Comparison of ENCODE assay signal across 23 cellular contexts in the genomic region with DNA sequence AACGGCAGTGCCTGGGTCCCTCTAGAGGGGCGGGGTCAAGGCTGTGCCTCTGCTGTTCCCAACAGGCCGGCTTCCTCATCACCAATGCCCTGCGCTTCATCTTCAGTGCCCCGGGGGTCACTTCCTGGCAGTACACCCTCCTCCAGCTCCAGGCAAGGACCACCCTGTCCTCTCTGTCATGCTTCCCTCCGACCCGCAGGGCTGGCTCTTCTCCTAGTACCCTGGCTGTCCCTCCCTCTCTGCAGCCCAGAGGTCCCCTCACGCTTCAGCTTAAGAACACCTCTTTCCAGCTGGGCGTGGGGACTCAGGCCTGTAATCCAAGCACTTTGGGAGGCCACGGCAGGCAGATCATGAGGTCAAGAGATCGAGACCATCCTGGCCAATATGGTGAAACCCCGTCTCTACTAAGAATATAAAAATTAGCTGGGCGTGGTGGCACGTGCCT. TPM values are rescaled to one million over a fixed set of nuclear protein-coding genes. Genes with fewer than 3 reads are reported as not detected.
DNase-seq lines count a peak whose midpoint lies in the region; ATAC-seq, FAIRE-seq and TF ChIP-seq lines count a peak whose summit lies in the region.
"Had no signal": no experiment of that assay in that cellular context is flagged by ENCODE, and none has a peak within 500 bp of the region (broad histone marks: within the 10 kb centered on the region; RNA-seq: fewer than 3 reads in every experiment).

No MANE protein-coding gene starts in this region.

- FAIRE-seq in GM12892 (lab: Jason Lieb, UNC) (no peak), H54 (lab: Jason Lieb, UNC) (no peak)
- FAIRE-seq: endothelial cell of umbilical vein, G401.6, kidney, TTC549 had no signal

- intact Hi-C loops in natural killer cell (cut with micrococcal nuclease), result no loop called here

- no peak overlapping the region for H4K8ac ChIP-seq in neuronal stem cell (ENCODE audit: low read depth, low read length)

- no peak overlapping the region for H3K4ac ChIP-seq in neuronal stem cell (ENCODE audit: low read length)

- H3K36me3 ChIP-seq in neuronal stem cell (replicated peaks in 1 of 2; ENCODE audit: control insufficient read depth in 2 of 2, insufficient read depth in 2 of 2, low read length in 2 of 2), result peaks cover 29 to 67% of the 10 kb centered on the region in 2 donors

- no peak overlapping the region for H2BK5ac ChIP-seq in neuronal stem cell (ENCODE audit: low read length)

- peak overlapping the region; percentile 44 for H3K18ac ChIP-seq in neuronal stem cell (ENCODE audit: low read length)

- ATAC-seq in natural killer cell (no peak), HG03457 (IDR thresholded peaks at IDR 0.05; ENCODE audit: unreplicated experiment) (no peak)
- no peak for ATAC-seq in natural killer cell treated with Interleukin-12 subunit alpha and Interleukin-12 subunit beta and Interleukin-15 and Interleukin-18, amount 100 ng/mL, for 72 hours
- ATAC-seq in central memory CD8-positive, alpha-beta T cell (replicated peaks; ENCODE audit: extremely low read depth, poor library complexity, severe bottlenecking), result no peak
- ATAC-seq: activated CD4-positive, CD25-positive, alpha-beta regulatory T cell treated with anti-CD3 and anti-CD28 coated beads, Interleukin-2, amount 50 U/mL, for 24 hours; activated T-cell treated with anti-CD3 and anti-CD28 coated beads, Interleukin-2, amount 50 U/mL, for 4 hours; stimulated activated memory B cell treated with anti-CD40 and anti-IgM and Interleukin-4, amounts not matched to agents 10 μg/mL and 1 μg/mL and 100 μg/mL, for 72 hours had no signal

- H3K79me1 ChIP-seq in neuronal stem cell (ENCODE audit: low read depth, low read length), result peaks cover 4% of the 10 kb centered on the region

- H3K27me3 Mint-ChIP-seq in natural killer cell (ENCODE audit: low read depth in 2 of 2), result no peaks in the 10 kb centered on the region
- no peaks in the 10 kb centered on the region for H3K27me3 Mint-ChIP-seq in natural killer cell treated with Interleukin-12 subunit alpha and Interleukin-12 subunit beta and Interleukin-15 and Interleukin-18, amount 100 ng/mL, for 72 hours
- H3K27me3 Mint-ChIP-seq in central memory CD8-positive, alpha-beta T cell, result no peaks in the 10 kb centered on the region
- H3K27me3 Mint-ChIP-seq: CD8-positive, alpha-beta memory T cell; stimulated activated memory B cell treated with anti-CD40 and anti-IgM and Interleukin-4, amounts not matched to agents 10 μg/mL and 1 μg/mL and 100 μg/mL, for 72 hours had no signal

- H3K27ac ChIP-seq in neuronal stem cell (replicated peaks; ENCODE audit: low read length), result no peak overlapping the region
- H3K27ac ChIP-seq: testis had no signal

- DNase-seq in natural killer cell, result no peak
- no peak for DNase-seq in natural killer cell treated with Interleukin-12 subunit alpha and Interleukin-12 subunit beta and Interleukin-15 and Interleukin-18, amount 100 ng/mL, for 72 hours (ENCODE audit: low spot score)
- DNase-seq in central memory CD8-positive, alpha-beta T cell (ENCODE audit: low spot score in 2 of 2), result no peak
- no peak for DNase-seq in neuronal stem cell (ENCODE audit: low spot score)
- DNase-seq in GM12892 (ENCODE audit: insufficient read length), result no peak
- no peak for DNase-seq in H54 (ENCODE audit: insufficient read length, low spot score)
- DNase-seq: activated T-cell treated with anti-CD3 and anti-CD28 coated beads, Interleukin-2, amount 50 U/mL, for 4 hours; CD8-positive, alpha-beta memory T cell; DMS53; KG1; kidney; mammary epithelial cell; NCI-H1436; NCI-H2107; SHP77; SW 1271; testis had no signal

- peaks cover 0 to 1% of the 10 kb centered on the region in 2 donors for H3K4me1 ChIP-seq in neuronal stem cell (ENCODE audit: control insufficient read depth in 2 of 2, insufficient read depth in 1 of 2, low read depth in 1 of 2, low read length in 2 of 2)

- no peak overlapping the region for H3K4me3 ChIP-seq in neuronal stem cell (ENCODE audit: low read length in 2 of 2)
- H3K4me3 ChIP-seq: testis had no signal

- no peak overlapping the region for H3K23ac ChIP-seq in neuronal stem cell (ENCODE audit: low read depth, low read length, poor library complexity)

- no peak overlapping the region for H2AK5ac ChIP-seq in neuronal stem cell (ENCODE audit: low read depth, low read length)

- no peak overlapping the region for H2BK120ac ChIP-seq in neuronal stem cell (ENCODE audit: low read depth, low read length)

- H3K9me3 ChIP-seq in neuronal stem cell (replicated peaks in 1 of 2; ENCODE audit: control insufficient read depth in 2 of 2, insufficient read depth in 1 of 2, low read depth in 1 of 2, low read length in 2 of 2), result peaks cover 0 to 1% of the 10 kb centered on the region in 2 donors
- H3K9me3 ChIP-seq: testis had no signal

- H3K14ac ChIP-seq in neuronal stem cell (ENCODE audit: low read length), result peak overlapping the region; percentile 31

- H2BK12ac ChIP-seq in neuronal stem cell (ENCODE audit: low read length), result no peak overlapping the region

- no CpG with 5 or more reads among the region's 14 CpGs for WGBS in neuronal stem cell (ENCODE audit: extremely low coverage in 2 of 2, insufficient read length in 2 of 2, insufficient replicate concordance in 1 of 2), 2 donors

- TF ChIP-seq POLR2A in GM12892 (IDR thresholded peaks at IDR 0.05; ENCODE audit: low read depth, low read length), result no peak
- TF ChIP-seq POLR2A in H54 (IDR thresholded peaks at IDR 0.05; ENCODE audit: low read depth, low read length), result no peak

- peaks cover 13 to 20% of the 10 kb centered on the region in 2 donors for H3K4me1 Mint-ChIP-seq in natural killer cell
- H3K4me1 Mint-ChIP-seq in natural killer cell treated with Interleukin-12 subunit alpha and Interleukin-12 subunit beta and Interleukin-15 and Interleukin-18, amount 100 ng/mL, for 72 hours (ENCODE audit: low read depth in 2 of 2), result peaks cover 11 to 19% of the 10 kb centered on the region in 2 donors
- peaks cover 26% of the 10 kb centered on the region for H3K4me1 Mint-ChIP-seq in central memory CD8-positive, alpha-beta T cell

- H3K9me3 Mint-ChIP-seq in natural killer cell, result no peaks in the 10 kb centered on the region
- peaks cover 3% of the 10 kb centered on the region for H3K9me3 Mint-ChIP-seq in natural killer cell treated with Interleukin-12 subunit alpha and Interleukin-12 subunit beta and Interleukin-15 and Interleukin-18, amount 100 ng/mL, for 72 hours
- H3K9me3 Mint-ChIP-seq in central memory CD8-positive, alpha-beta T cell, result no peaks in the 10 kb centered on the region
- H3K9me3 Mint-ChIP-seq: activated T-cell treated with anti-CD3 and anti-CD28 coated beads, Interleukin-2, amount 50 U/mL, for 4 hours; CD8-positive, alpha-beta memory T cell; stimulated activated memory B cell treated with anti-CD40 and anti-IgM and Interleukin-4, amounts not matched to agents 10 μg/mL and 1 μg/mL and 100 μg/mL, for 72 hours had no signal

- H4K91ac ChIP-seq in neuronal stem cell (ENCODE audit: low read depth, low read length, poor library complexity), result no peak overlapping the region

- H3K4me2 ChIP-seq in neuronal stem cell (ENCODE audit: insufficient read depth, low read length, poor library complexity, severe bottlenecking), result no peak overlapping the region

- H3K27me3 ChIP-seq in neuronal stem cell (ENCODE audit: control insufficient read depth in 3 of 3, insufficient read depth in 3 of 3, low read depth in 1 of 3, low read length in 3 of 3), result no peaks in the 10 kb centered on the region
- H3K27me3 ChIP-seq: testis had no signal

- H3K9ac ChIP-seq in neuronal stem cell (ENCODE audit: low read depth, low read length, poor library complexity), result peak overlapping the region; percentile 24

- no peaks in the 10 kb centered on the region for H3K36me3 Mint-ChIP-seq in natural killer cell
- H3K36me3 Mint-ChIP-seq in natural killer cell treated with Interleukin-12 subunit alpha and Interleukin-12 subunit beta and Interleukin-15 and Interleukin-18, amount 100 ng/mL, for 72 hours, result no peaks in the 10 kb centered on the region
- H3K36me3 Mint-ChIP-seq in central memory CD8-positive, alpha-beta T cell (ENCODE audit: insufficient read depth), result peaks cover 3% of the 10 kb centered on the region

- H2BK15ac ChIP-seq in neuronal stem cell (ENCODE audit: low read length), result no peak overlapping the region

- peak overlapping the region; percentile 29 for H3K4me3 Mint-ChIP-seq in natural killer cell
- no peak overlapping the region for H3K4me3 Mint-ChIP-seq in natural killer cell treated with Interleukin-12 subunit alpha and Interleukin-12 subunit beta and Interleukin-15 and Interleukin-18, amount 100 ng/mL, for 72 hours
- no peak overlapping the region for H3K4me3 Mint-ChIP-seq in central memory CD8-positive, alpha-beta T cell
- H3K4me3 Mint-ChIP-seq: activated T-cell treated with anti-CD3 and anti-CD28 coated beads, Interleukin-2, amount 50 U/mL, for 4 hours; stimulated activated memory B cell treated with anti-CD40 and anti-IgM and Interleukin-4, amounts not matched to agents 10 μg/mL and 1 μg/mL and 100 μg/mL, for 72 hours had no signal

- H3K27ac Mint-ChIP-seq in natural killer cell, result peak overlapping the region; percentile 31 to 60
- H3K27ac Mint-ChIP-seq in natural killer cell treated with Interleukin-12 subunit alpha and Interleukin-12 subunit beta and Interleukin-15 and Interleukin-18, amount 100 ng/mL, for 72 hours, result peak overlapping the region in 1 of 2 donors; percentile 37
- peak overlapping the region; percentile 29 for H3K27ac Mint-ChIP-seq in central memory CD8-positive, alpha-beta T cell (ENCODE audit: low read depth)
- H3K27ac Mint-ChIP-seq: stimulated activated memory B cell treated with anti-CD40 and anti-IgM and Interleukin-4, amounts not matched to agents 10 μg/mL and 1 μg/mL and 100 μg/mL, for 72 hours had no signal

- TF ChIP-seq CTCF in natural killer cell (IDR thresholded peaks at IDR 0.05), result no peak

- H2AFZ ChIP-seq in neuronal stem cell (ENCODE audit: low read length), result no peak overlapping the region

RNA-seq across cellular contexts. Expression of a gene that starts 25.8 kb away (rescaled TPM):
- total RNA-seq in natural killer cell, result 1 to 10 TPM in 2 of 3 donors, under 1 TPM in 1; 0.49 to 1.8 (median 1.7) TPM
- total RNA-seq in natural killer cell treated with Interleukin-12 subunit alpha and Interleukin-12 subunit beta and Interleukin-15 and Interleukin-18, amount 100 ng/mL, for 72 hours, result under 1 TPM; 0.33 to 0.98 TPM
- 7.5 TPM for polyA plus RNA-seq in neuronal stem cell (2013, experiment 1 of 2)
- polyA plus RNA-seq in neuronal stem cell (2013, experiment 2 of 2), result 7.9 TPM
- polyA plus RNA-seq in GM12892 (2012; ENCODE audit: missing spikeins), result 0.23 TPM

RNA-seq across cellular contexts. Expression of a gene that starts 26.8 kb away (rescaled TPM):
- total RNA-seq in natural killer cell, result 100 to 1,000 TPM; 180 to 224 (median 186) TPM
- total RNA-seq in natural killer cell treated with Interleukin-12 subunit alpha and Interleukin-12 subunit beta and Interleukin-15 and Interleukin-18, amount 100 ng/mL, for 72 hours, result 100 to 1,000 TPM in 1 of 2 donors, 10 to 100 TPM in 1; 37.5 to 106 TPM
- 21.2 TPM for polyA plus RNA-seq in neuronal stem cell (2013, experiment 1 of 2)
- 24.0 TPM for polyA plus RNA-seq in neuronal stem cell (2013, experiment 2 of 2)
- 24.2 TPM for polyA plus RNA-seq in GM12892 (2012; ENCODE audit: missing spikeins)

RNA-seq across cellular contexts. Expression of a gene that starts 33.1 kb away (rescaled TPM):
- 100 to 1,000 TPM in 2 of 3 donors, 10 to 100 TPM in 1; 84.4 to 142 (median 104) TPM for total RNA-seq in natural killer cell
- 100 to 1,000 TPM in 1 of 2 donors, 10 to 100 TPM in 1; 69.9 to 106 TPM for total RNA-seq in natural killer cell treated with Interleukin-12 subunit alpha and Interleukin-12 subunit beta and Interleukin-15 and Interleukin-18, amount 100 ng/mL, for 72 hours
- polyA plus RNA-seq in neuronal stem cell (2013, experiment 1 of 2), result 63.4 TPM
- polyA plus RNA-seq in neuronal stem cell (2013, experiment 2 of 2), result 59.4 TPM
- 23.5 TPM for polyA plus RNA-seq in GM12892 (2012; ENCODE audit: missing spikeins)

RNA-seq across cellular contexts. Expression of a gene that starts 36.0 kb away (rescaled TPM):
- total RNA-seq in natural killer cell, result 100 to 1,000 TPM; 229 to 302 (median 244) TPM
- total RNA-seq in natural killer cell treated with Interleukin-12 subunit alpha and Interleukin-12 subunit beta and Interleukin-15 and Interleukin-18, amount 100 ng/mL, for 72 hours, result 10 to 100 TPM; 21.4 to 34.1 TPM
- 25.2 TPM for polyA plus RNA-seq in neuronal stem cell (2013, experiment 1 of 2)
- 26.4 TPM for polyA plus RNA-seq in neuronal stem cell (2013, experiment 2 of 2)
- polyA plus RNA-seq in GM12892 (2012; ENCODE audit: missing spikeins), result 1.9 TPM
